In the genomic region with DNA sequence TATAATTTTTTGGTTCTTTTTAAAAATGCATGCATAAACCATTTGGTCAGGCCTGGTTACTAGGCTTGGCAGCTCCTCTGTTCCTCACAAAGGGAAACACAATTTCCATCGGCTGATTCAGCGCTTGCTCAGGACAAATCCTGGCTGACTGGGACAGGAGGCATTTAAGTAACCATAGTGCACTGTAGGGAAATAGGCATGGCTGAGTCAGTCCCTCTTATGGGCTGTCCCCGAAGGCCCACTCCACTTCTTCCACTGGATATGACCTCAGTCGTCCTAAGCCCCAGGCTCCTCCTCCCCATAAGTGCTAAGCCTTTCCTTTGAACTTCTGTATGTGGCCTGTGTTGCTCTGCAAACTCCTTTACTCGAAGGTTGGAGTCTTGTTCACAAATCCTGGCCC, we compare ENCODE assay signal across 14 cellular contexts.
DNase-seq lines count a peak whose midpoint lies in the region; ATAC-seq and TF ChIP-seq lines count a peak whose summit lies in the region.
"Had no signal": no experiment of that assay in that cellular context is flagged by ENCODE, and none has a peak within 500 bp of the region (broad histone marks: within the 10 kb centered on the region; RNA-seq: fewer than 3 reads in every experiment).

No MANE protein-coding gene starts in this region.

- H3K4me1 ChIP-seq in lower lobe of right lung = no peaks in the 10 kb centered on the region
- H3K4me1 ChIP-seq in tibial artery = no peaks in the 10 kb centered on the region
- H3K4me1 ChIP-seq: thyroid gland had no signal

- intact Hi-C loops in lower lobe of right lung (cut with DNase I) (no loop called here), tibial artery (cut with DNase I; ENCODE audit: low total_unique reads) (no loop called here)

- H3K27me3 ChIP-seq in lower lobe of right lung (ENCODE audit: low read depth) = no peaks in the 10 kb centered on the region
- no peaks in the 10 kb centered on the region for H3K27me3 ChIP-seq in tibial artery
- H3K27me3 ChIP-seq: thyroid gland had no signal

- TF ChIP-seq CTCF in AG09319 (IDR thresholded peaks at IDR 0.05; ENCODE audit: low read depth, low read length) (no peak), NB4 (IDR thresholded peaks at IDR 0.05; ENCODE audit: low read depth, low read length) (no peak), lower lobe of right lung (IDR thresholded peaks at IDR 0.05) (no peak), tibial artery (IDR thresholded peaks at IDR 0.05) (no peak)

- no peaks in the 10 kb centered on the region for H3K9me3 ChIP-seq in lower lobe of right lung
- H3K9me3 ChIP-seq in tibial artery = no peaks in the 10 kb centered on the region
- H3K9me3 ChIP-seq: neutrophil, thyroid gland had no signal

- H3K36me3 ChIP-seq in lower lobe of right lung = no peaks in the 10 kb centered on the region
- H3K36me3 ChIP-seq in tibial artery = no peaks in the 10 kb centered on the region
- H3K36me3 ChIP-seq: neutrophil, thyroid gland had no signal

- H3K4me3 ChIP-seq in NB4 (ENCODE audit: low read depth, low read length) = no peak overlapping the region
- no peak overlapping the region for H3K4me3 ChIP-seq in lower lobe of right lung
- H3K4me3 ChIP-seq in tibial artery = no peak overlapping the region
- H3K4me3 ChIP-seq: thyroid gland had no signal

- peak; percentile 66 to 68 for ATAC-seq in lower lobe of right lung

- TF ChIP-seq POLR2A in NB4 (IDR thresholded peaks at IDR 0.05; ENCODE audit: extremely low read depth, insufficient read length) = no peak

- DNase-seq in AG09319 (ENCODE audit: extremely low read depth, low read depth) = peak; percentile 44
- DNase-seq in NB4 (ENCODE audit: low read depth) = peak; percentile 28
- peak; percentile 64 for DNase-seq in dedifferentiated amniotic fluid mesenchymal stem cell (ENCODE audit: extremely low spot score)
- no peak for DNase-seq in lower lobe of right lung
- no peak for DNase-seq in KG1 (lab: John Stamatoyannopoulos, UW)
- DNase-seq in activated CD8-positive, alpha-beta memory T cell treated with anti-CD3 and anti-CD28 coated beads, Interleukin-2, amount 50 U/mL, for 48 hours = no peak
- DNase-seq in SK-N-DZ (ENCODE audit: low spot score) = no peak
- no peak for DNase-seq in tibial artery
- DNase-seq: activated CD4-positive, alpha-beta T cell treated with anti-CD3 and anti-CD28 coated beads, Interleukin-2, amount 50 U/mL, for 1 hour; activated naive CD4-positive, alpha-beta T cell treated with Interleukin-2 at 50 U/mL for 16 hours; effector CD4-positive, alpha-beta T cell; Right ventricle myocardium superior; thyroid gland had no signal

- H3K27ac ChIP-seq in lower lobe of right lung = no peak overlapping the region
- H3K27ac ChIP-seq in tibial artery = no peak overlapping the region
- H3K27ac ChIP-seq: neutrophil, thyroid gland had no signal

Comparison
In these comparisons a context has a peak if more than half of its experiments do, and no peak if none do; other contexts are left out.
1. DNase-seq: peak in AG09319 (single experiment), NB4 (single experiment) and dedifferentiated amniotic fluid mesenchymal stem cell (single experiment); none in lower lobe of right lung (single experiment), KG1 (single experiment), activated CD8-positive, alpha-beta memory T cell treated with anti-CD3 and anti-CD28 coated beads, Interleukin-2, amount 50 U/mL, for 48 hours (single experiment), SK-N-DZ (single experiment) and tibial artery (0 of 2).